16 cellular contexts compared by ENCODE assay signal in the genomic region with DNA sequence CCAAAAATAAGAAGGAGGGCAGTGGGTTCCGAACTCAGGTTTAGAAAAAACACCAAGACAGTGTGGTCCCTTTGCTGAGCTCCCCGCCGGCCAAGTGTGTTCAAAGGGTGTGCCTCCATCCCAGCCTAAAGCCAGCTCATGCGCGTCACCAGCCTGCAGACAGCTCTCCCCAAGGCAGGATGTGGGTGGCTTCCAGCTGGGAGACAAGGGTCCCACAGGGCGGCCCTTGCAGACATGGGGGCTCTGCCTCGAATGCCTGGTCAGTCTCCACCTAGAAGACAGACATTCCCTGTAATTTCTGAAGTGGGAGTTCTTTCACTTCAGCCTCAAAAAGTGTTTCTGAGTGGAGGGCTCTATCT.
DNase-seq lines count a peak whose midpoint lies in the region; ATAC-seq and TF ChIP-seq lines count a peak whose summit lies in the region.
"Had no signal": no experiment of that assay in that cellular context is flagged by ENCODE, and none has a peak within 500 bp of the region (broad histone marks: within the 10 kb centered on the region; RNA-seq: fewer than 3 reads in every experiment).

No MANE protein-coding gene starts in this region.

- no peak for ATAC-seq in activated CD8-positive, alpha-beta memory T cell treated with anti-CD3 and anti-CD28 coated beads, Interleukin-2, amount 10 ng/mL, durations not matched to agents 7 days and 5 days
- ATAC-seq in HG03520 (IDR thresholded peaks at IDR 0.05; ENCODE audit: unreplicated experiment): no peak

- H3K4me3 Mint-ChIP-seq in activated CD8-positive, alpha-beta memory T cell treated with anti-CD3 and anti-CD28 coated beads, Interleukin-2, amount 10 ng/mL, durations not matched to agents 7 days and 5 days: no peak overlapping the region
- H3K4me3 Mint-ChIP-seq: H9, IgD-negative memory B cell had no signal

- DNase-seq in activated CD8-positive, alpha-beta memory T cell treated with anti-CD3 and anti-CD28 coated beads, Interleukin-2, amount 10 ng/mL, durations not matched to agents 7 days and 5 days: peak; percentile 18
- DNase-seq in activated CD8-positive, alpha-beta memory T cell treated with anti-CD3 and anti-CD28 coated beads, Interleukin-2, amount 50 U/mL, for 4 hours: no peak
- DNase-seq in Daoy (ENCODE audit: low read depth) (peak; percentile 53), choroid plexus epithelial cell (ENCODE audit: low read depth) (peak; percentile 28), spleen (peak; percentile 47), NCI-H1436 (lab: John Stamatoyannopoulos, UW) (no peak), G401 (ENCODE audit: low spot score) (no peak)
- DNase-seq: EL, NCI-H2029, NCI-H2171 treated with DMSO at 0.1 percent for 48 hours, NCI-H446 treated with DMSO at 0.1 percent for 48 hours, RPMI8226 had no signal

- no peaks in the 10 kb centered on the region for H3K4me1 ChIP-seq in spleen

- no peaks in the 10 kb centered on the region for H3K27me3 Mint-ChIP-seq in activated CD8-positive, alpha-beta memory T cell treated with anti-CD3 and anti-CD28 coated beads, Interleukin-2, amount 10 ng/mL, durations not matched to agents 7 days and 5 days

- in situ Hi-C loops in G401 (cut with HindIII; ENCODE audit: low sequenced_read_pairs): no loop called here

- CTCF ChIA-PET in activated CD8-positive, alpha-beta memory T cell treated with anti-CD3 and anti-CD28 coated beads, Interleukin-2, amount 10 ng/mL, durations not matched to agents 7 days and 5 days (lab: Charles Lee): no interaction called here

- no peaks in the 10 kb centered on the region for H3K36me3 ChIP-seq in spleen

- no peaks in the 10 kb centered on the region for H3K36me3 Mint-ChIP-seq in activated CD8-positive, alpha-beta memory T cell treated with anti-CD3 and anti-CD28 coated beads, Interleukin-2, amount 10 ng/mL, durations not matched to agents 7 days and 5 days
- H3K36me3 Mint-ChIP-seq: IgD-negative memory B cell had no signal

- TF ChIP-seq CTCF in choroid plexus epithelial cell (conservative IDR thresholded peaks at IDR 0.05; ENCODE audit: low read depth, low read length) (no peak), spleen (IDR thresholded peaks at IDR 0.05 in 8 of 11, conservative IDR thresholded peaks at IDR 0.05 in 3 of 11) (no peak)

- WGBS in spleen, 5 donors: 61 to 82% (median 67%) methylated on average over 7 of the region's 7 CpGs

- no peaks in the 10 kb centered on the region for H3K4me1 Mint-ChIP-seq in activated CD8-positive, alpha-beta memory T cell treated with anti-CD3 and anti-CD28 coated beads, Interleukin-2, amount 10 ng/mL, durations not matched to agents 7 days and 5 days
- H3K4me1 Mint-ChIP-seq: IgD-negative memory B cell had no signal

- no peak overlapping the region for H3K4me3 ChIP-seq in choroid plexus epithelial cell (ENCODE audit: low read depth, low read length)
- no peak overlapping the region for H3K4me3 ChIP-seq in spleen

- no peaks in the 10 kb centered on the region for H3K9me3 Mint-ChIP-seq in activated CD8-positive, alpha-beta memory T cell treated with anti-CD3 and anti-CD28 coated beads, Interleukin-2, amount 10 ng/mL, durations not matched to agents 7 days and 5 days (ENCODE audit: low read depth)
- H3K9me3 Mint-ChIP-seq: H9 had no signal

- H3K9me3 ChIP-seq in spleen: no peaks in the 10 kb centered on the region

- intact Hi-C loops in spleen (cut with DNase I; ENCODE audit: low total_unique reads): no loop called here

- no peak overlapping the region for H3K27ac Mint-ChIP-seq in activated CD8-positive, alpha-beta memory T cell treated with anti-CD3 and anti-CD28 coated beads, Interleukin-2, amount 10 ng/mL, durations not matched to agents 7 days and 5 days
- H3K27ac Mint-ChIP-seq: IgD-negative memory B cell had no signal

- no peak overlapping the region for H3K27ac ChIP-seq in spleen
- H3K27ac ChIP-seq: C4-2B had no signal

- no peak for TF ChIP-seq POLR2A in spleen (IDR thresholded peaks at IDR 0.05)

- H3K27me3 ChIP-seq in spleen (replicated peaks in 1 of 7): peaks cover 0 to 30% (median 0%) of the 10 kb centered on the region in 7 donors

Comparison
In these comparisons a context has a peak if more than half of its experiments do, and no peak if none do; other contexts are left out.
1. DNase-seq: peak in activated CD8-positive, alpha-beta memory T cell treated with anti-CD3 and anti-CD28 coated beads, Interleukin-2, amount 10 ng/mL, durations not matched to agents 7 days and 5 days (single experiment), Daoy (single experiment), choroid plexus epithelial cell (single experiment) and spleen (single experiment); none in activated CD8-positive, alpha-beta memory T cell treated with anti-CD3 and anti-CD28 coated beads, Interleukin-2, amount 50 U/mL, for 4 hours (single experiment), NCI-H1436 (single experiment) and G401 (single experiment).